In genomic region chr1:223216074-223216473, GRCh38 we compare ENCODE assay signal across 22 cellular contexts.
"Had no signal": no experiment of that assay in that cellular context is flagged by ENCODE, and none has a peak within 500 bp of the region (broad histone marks: within the 10 kb centered on the region; RNA-seq: fewer than 3 reads in every experiment).

No MANE protein-coding gene starts in this region.

- H3K27ac Mint-ChIP-seq: memory B cell; mesothelial cell of epicardium; natural killer cell; stimulated activated naive B cell treated with anti-CD40 and anti-IgM and Interleukin-4, amounts not matched to agents 10 μg/mL and 1 μg/mL and 100 μg/mL, for 72 hours; stimulated activated naive CD8-positive, alpha-beta T cell treated with anti-CD3 and anti-CD28 coated beads, Interleukin-15, amount 100 ng/mL, for 72 hours had no signal

- H3K4me3 ChIP-seq: heart left ventricle, left lung, lower lobe of right lung, psoas muscle, spleen, testis, tibial nerve, upper lobe of right lung had no signal

- H3K9me3 ChIP-seq: psoas muscle, testis, upper lobe of right lung had no signal

- H3K27me3 Mint-ChIP-seq: stimulated activated naive CD8-positive, alpha-beta T cell treated with anti-CD3 and anti-CD28 coated beads, Interleukin-15, amount 100 ng/mL, for 72 hours had no signal

- H3K4me1 ChIP-seq: heart left ventricle, left lung, lower lobe of right lung, psoas muscle, spleen, testis, tibial nerve, upper lobe of right lung had no signal

- H3K36me3 Mint-ChIP-seq: memory B cell had no signal

- H3K27me3 ChIP-seq: heart left ventricle, left lung, spleen, testis, tibial nerve, upper lobe of right lung had no signal

- H3K27ac ChIP-seq: heart left ventricle, left lung, lower lobe of right lung, psoas muscle, spleen, testis, tibial nerve, upper lobe of right lung had no signal

- ATAC-seq: left lung; natural killer cell; psoas muscle; sciatic nerve; stimulated activated naive B cell treated with anti-CD40 and anti-IgM and Interleukin-4, amounts not matched to agents 10 μg/mL and 1 μg/mL and 100 μg/mL, for 72 hours; stimulated activated naive CD8-positive, alpha-beta T cell treated with anti-CD3 and anti-CD28 coated beads, Interleukin-15, amount 100 ng/mL, for 72 hours; upper lobe of right lung had no signal

- H3K4me3 Mint-ChIP-seq: memory B cell; mesothelial cell of epicardium; natural killer cell; stimulated activated naive B cell treated with anti-CD40 and anti-IgM and Interleukin-4, amounts not matched to agents 10 μg/mL and 1 μg/mL and 100 μg/mL, for 72 hours; stimulated activated naive CD8-positive, alpha-beta T cell treated with anti-CD3 and anti-CD28 coated beads, Interleukin-15, amount 100 ng/mL, for 72 hours had no signal

- DNase-seq: cerebellar nuclear complex; dermis blood vessel endothelial cell; effector CD4-positive, alpha-beta T cell; heart left ventricle; hippocampal formation; kidney glomerular epithelial cell; left lung; lower lobe of right lung; natural killer cell; psoas muscle; spleen; stimulated activated CD4-positive, alpha-beta T cell treated with anti-CD3 and anti-CD28 coated beads, Interleukin-15, amount 100 ng/mL, for 24 hours; stimulated activated CD4-positive, alpha-beta T cell treated with anti-CD3 and anti-CD28 coated beads, Interleukin-1b, Interleukin-23, amount 100 ng/mL, for 48 hours; stimulated activated CD4-positive, alpha-beta T cell treated with anti-CD3 and anti-CD28 coated beads, Interleukin-4, amount 100 ng/mL, for 24 hours; stimulated activated naive B cell treated with anti-CD40 and anti-IgM and Interleukin-4, amounts not matched to agents 10 μg/mL and 1 μg/mL and 100 μg/mL, for 72 hours; stimulated activated naive CD8-positive, alpha-beta T cell treated with anti-CD3 and anti-CD28 coated beads, Interleukin-15, amount 100 ng/mL, for 72 hours; testis; upper lobe of right lung had no signal

- H3K4me1 Mint-ChIP-seq: memory B cell; mesothelial cell of epicardium; natural killer cell; stimulated activated naive B cell treated with anti-CD40 and anti-IgM and Interleukin-4, amounts not matched to agents 10 μg/mL and 1 μg/mL and 100 μg/mL, for 72 hours had no signal
